In the genomic region with DNA sequence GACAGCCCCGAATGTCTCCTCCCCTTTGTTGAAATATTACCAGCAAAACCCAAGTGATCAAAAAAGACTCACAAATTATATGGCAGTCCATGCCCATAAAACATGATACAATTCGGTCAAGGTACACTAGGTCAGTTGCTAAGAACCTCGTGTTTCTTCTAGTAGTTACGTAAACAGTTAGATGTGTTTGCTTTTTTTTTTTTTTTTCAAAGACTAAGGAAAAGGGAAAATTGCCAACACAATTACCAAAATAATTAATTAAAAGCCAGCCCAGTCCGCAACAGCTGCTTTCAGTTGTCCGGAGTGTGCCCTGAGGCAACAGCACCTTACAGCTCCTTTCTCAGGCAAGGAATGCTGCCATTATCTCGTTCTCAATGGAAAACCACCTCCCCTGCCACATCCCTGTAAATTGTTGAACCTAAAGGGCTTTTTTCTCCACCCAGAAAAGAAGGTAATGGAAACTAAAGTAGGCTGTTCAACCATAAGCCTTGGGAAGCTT, we compare ENCODE assay signal across 15 cellular contexts.
A peak's percentile ranks its signal among the peaks of the same experiment; 100 is the strongest.
DNase-seq lines count a peak whose midpoint lies in the region; ATAC-seq, FAIRE-seq and TF ChIP-seq lines count a peak whose summit lies in the region.
"Had no signal": no experiment of that assay in that cellular context is flagged by ENCODE, and none has a peak within 500 bp of the region (broad histone marks: within the 10 kb centered on the region; RNA-seq: fewer than 3 reads in every experiment).

No MANE protein-coding gene starts in this region.

- DNase-seq in HAP-1 (ENCODE audit: low spot score in 2 of 2) (peak; percentile 85 to 88), NCI-H1930 (lab: John Stamatoyannopoulos, UW) (peak; percentile 34 to 53), T-helper 9 cell (no peak), MM.1S (no peak)
- DNase-seq in stimulated activated naive CD4-positive, alpha-beta T cell (lab: John Stamatoyannopoulos, UW): no peak
- DNase-seq: activated CD4-positive, alpha-beta T cell treated with anti-CD3 and anti-CD28 coated beads, Interleukin-2, amount 10 ng/mL, durations not matched to agents 7 days and 5 days; activated T-cell treated with anti-CD3 and anti-CD28 coated beads, Interleukin-2, amount 50 U/mL, for 24 hours; CD4-positive, alpha-beta memory T cell; hippocampal formation; NCI-H1436 treated with DMSO at 0.1 percent for 48 hours; stimulated activated CD4-positive, alpha-beta T cell treated with anti-CD3 and anti-CD28 coated beads, Interleukin-12 subunit alpha, Interleukin-12 subunit beta, amount 100 ng/mL, for 4 hours; T-cell had no signal

- TF ChIP-seq CTCF in MM.1S (IDR thresholded peaks at IDR 0.05; ENCODE audit: low read length): no peak

- H4K20me1 ChIP-seq in MM.1S (ENCODE audit: insufficient read depth, low read length): no peaks in the 10 kb centered on the region

- H3K9me3 ChIP-seq in HAP-1 (no peaks in the 10 kb centered on the region), muscle layer of duodenum (ENCODE audit: control insufficient read depth in 1 of 2, low read length in 2 of 2) (no peaks in the 10 kb centered on the region), MM.1S (replicated peaks; ENCODE audit: insufficient read depth, low read length) (no peaks in the 10 kb centered on the region)

- H3K4me1 ChIP-seq in HAP-1: peaks cover 23% of the 10 kb centered on the region
- H3K4me1 ChIP-seq in muscle layer of duodenum (ENCODE audit: control insufficient read depth in 1 of 2, insufficient read depth in 2 of 2, low read length in 2 of 2): peaks cover 0 to 6% of the 10 kb centered on the region in 2 donors
- no peaks in the 10 kb centered on the region for H3K4me1 ChIP-seq in MM.1S (ENCODE audit: low read length)

- H3K79me2 ChIP-seq in MM.1S (ENCODE audit: low read length): no peaks in the 10 kb centered on the region

- no peak overlapping the region for H2AFZ ChIP-seq in MM.1S (ENCODE audit: low read length)

- H3K9ac ChIP-seq in MM.1S (ENCODE audit: low read length): no peak overlapping the region

- H3K27me3 ChIP-seq in HAP-1 (ENCODE audit: low read depth): no peaks in the 10 kb centered on the region
- H3K27me3 ChIP-seq in muscle layer of duodenum (ENCODE audit: low read depth, low read length): no peaks in the 10 kb centered on the region
- no peaks in the 10 kb centered on the region for H3K27me3 ChIP-seq in MM.1S (replicated peaks; ENCODE audit: insufficient read depth, low read length)

- H3K4me3 ChIP-seq in HAP-1 (no peak overlapping the region), muscle layer of duodenum (ENCODE audit: low read depth in 1 of 2, low read length in 2 of 2) (no peak overlapping the region), MM.1S (ENCODE audit: low read length) (no peak overlapping the region)

- peak overlapping the region; percentile 73 for H3K27ac ChIP-seq in muscle layer of duodenum (ENCODE audit: low read length)
- H3K27ac ChIP-seq in MM.1S (ENCODE audit: low read length): no peak overlapping the region

- no peak overlapping the region for H3K4me2 ChIP-seq in MM.1S (ENCODE audit: low read depth, low read length)

- H3K9me2 ChIP-seq in MM.1S (replicated peaks; ENCODE audit: insufficient read depth, low read length): no peaks in the 10 kb centered on the region

- H3F3A ChIP-seq in MM.1S (ENCODE audit: insufficient read depth, low read length): no peaks in the 10 kb centered on the region

- H3K36me3 ChIP-seq in HAP-1 (replicated peaks) (no peaks in the 10 kb centered on the region), muscle layer of duodenum (ENCODE audit: control insufficient read depth in 1 of 2, insufficient read depth in 2 of 2, low read length in 2 of 2) (no peaks in the 10 kb centered on the region), MM.1S (replicated peaks; ENCODE audit: insufficient read depth, low read length) (no peaks in the 10 kb centered on the region)

- no peak for ATAC-seq in HG03159 (IDR thresholded peaks at IDR 0.05; ENCODE audit: unreplicated experiment)
- ATAC-seq: T-cell had no signal

- peak; percentile 83 for FAIRE-seq in colon (lab: Jason Lieb, UNC)

- in situ Hi-C loops in HAP-1 (cut with MboI; ENCODE audit: low sequenced_read_pairs): no loop called here

Comparison
In these comparisons a context has a peak if more than half of its experiments do, and no peak if none do; other contexts are left out.
1. DNase-seq: peak in HAP-1 (2 of 2) and NCI-H1930 (2 of 2); none in stimulated activated naive CD4-positive, alpha-beta T cell (0 of 6), T-helper 9 cell (single experiment) and MM.1S (single experiment).